ENCODE assay signal across 8 cellular contexts in the genomic region with DNA sequence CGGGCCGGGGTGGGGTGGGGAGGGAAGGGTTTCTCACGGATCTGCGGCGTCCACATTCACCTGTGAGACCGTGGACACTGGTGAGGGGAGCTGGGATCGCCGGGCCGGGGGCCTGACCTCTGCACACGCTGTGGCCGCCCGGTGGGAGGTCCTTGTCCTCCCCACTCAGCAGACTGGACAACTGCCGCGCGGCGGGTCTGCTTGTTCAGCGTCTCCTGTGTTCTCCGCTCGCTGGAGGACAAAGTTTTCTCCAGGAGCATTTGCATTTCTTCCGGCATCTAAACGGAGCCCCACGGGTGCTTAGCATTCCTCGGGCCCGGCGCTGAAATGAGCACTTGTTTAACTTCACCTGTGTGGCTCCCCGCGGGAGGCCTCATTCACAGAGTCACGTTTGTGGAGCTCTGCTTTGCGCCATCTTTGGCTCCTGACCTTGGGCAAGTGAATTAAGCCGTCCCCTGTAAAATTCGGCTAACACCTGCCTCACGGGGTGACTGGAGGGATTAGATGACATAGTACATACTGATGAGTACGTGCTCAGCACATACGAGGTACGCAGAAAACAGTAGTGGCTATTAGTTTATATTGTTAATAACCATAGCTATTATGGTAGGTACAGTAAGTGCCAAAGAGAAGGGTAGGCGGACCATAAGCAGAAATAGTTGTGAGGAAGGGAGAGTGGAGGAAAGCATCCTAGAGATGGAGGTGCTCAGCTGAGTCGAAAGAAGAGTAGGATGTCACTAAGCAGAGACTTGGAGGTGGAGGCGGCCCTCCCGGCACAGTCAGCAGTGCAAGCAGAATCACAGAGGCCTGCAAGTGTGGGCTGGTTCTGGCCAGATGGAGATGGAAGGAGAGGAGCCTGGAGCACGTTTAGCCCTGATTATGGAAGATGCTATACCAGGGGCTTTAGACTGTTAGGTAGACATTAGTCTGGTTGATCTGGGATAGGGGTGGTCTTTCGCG. TPM values are rescaled to one million over a fixed set of nuclear protein-coding genes. Genes with fewer than 3 reads are reported as not detected.
DNase-seq lines count a peak whose midpoint lies in the region; ATAC-seq and TF ChIP-seq lines count a peak whose summit lies in the region.

No MANE protein-coding gene starts in this region.

- peak; percentile 12 for ATAC-seq in HG03045 (IDR thresholded peaks at IDR 0.05; ENCODE audit: unreplicated experiment)
- peak; percentile 17 for ATAC-seq in activated CD8-positive, alpha-beta memory T cell treated with anti-CD3 and anti-CD28 coated beads, Interleukin-2, amount 10 ng/mL, durations not matched to agents 7 days and 5 days
- ATAC-seq in GM19467 (IDR thresholded peaks at IDR 0.05; ENCODE audit: unreplicated experiment), result no peak

- peaks cover 3% of the 10 kb centered on the region for H3K4me1 ChIP-seq in parathyroid adenoma

- no peaks in the 10 kb centered on the region for H3K27me3 ChIP-seq in parathyroid adenoma (ENCODE audit: control insufficient read depth, insufficient read depth, low read length)

- no peaks in the 10 kb centered on the region for H3K36me3 ChIP-seq in parathyroid adenoma (ENCODE audit: control insufficient read depth, insufficient read depth, low read length)

- H3K27ac ChIP-seq in parathyroid adenoma, result peak overlapping the region; percentile 80

- peak overlapping the region; percentile 86 for H3K4me3 ChIP-seq in parathyroid adenoma (ENCODE audit: low read depth, low read length)

- peak; percentile 31 for DNase-seq in ELF-1 (ENCODE audit: low read depth, low spot score)
- peak; percentile 52 for DNase-seq in activated CD8-positive, alpha-beta memory T cell treated with anti-CD3 and anti-CD28 coated beads, Interleukin-2, amount 10 ng/mL, durations not matched to agents 7 days and 5 days
- peak; percentile 47 for DNase-seq in glutamatergic neuron
- DNase-seq in NCI-H345 treated with DMSO at 0.1 percent for 48 hours (lab: John Stamatoyannopoulos, UW; ENCODE audit: unreplicated experiment), result no peak
- DNase-seq in SW480 (ENCODE audit: low spot score), result no peak

- peak overlapping the region; percentile 96 for H2AFZ ChIP-seq in parathyroid adenoma

- CTCF ChIA-PET in activated CD8-positive, alpha-beta memory T cell treated with anti-CD3 and anti-CD28 coated beads, Interleukin-2, amount 10 ng/mL, durations not matched to agents 7 days and 5 days (lab: Charles Lee), result interaction anchor here (0.7 to 3.1 kb wide), 6 partner anchors 13 to 330 kb away, joined by 3 to 12 read pairs (median 4); partner anchors contain the start of gene CDPF1

- H3K9me3 ChIP-seq in parathyroid adenoma (ENCODE audit: control insufficient read depth, low read length), result no peaks in the 10 kb centered on the region

- H3K4me2 ChIP-seq in parathyroid adenoma (ENCODE audit: low read length), result peak overlapping the region; percentile 93

- peak overlapping the region; percentile 91 for H3K9ac ChIP-seq in parathyroid adenoma

- no peaks in the 10 kb centered on the region for H3K27me3 Mint-ChIP-seq in activated CD8-positive, alpha-beta memory T cell treated with anti-CD3 and anti-CD28 coated beads, Interleukin-2, amount 10 ng/mL, durations not matched to agents 7 days and 5 days
- peaks cover 13% of the 10 kb centered on the region for H3K27me3 Mint-ChIP-seq in glutamatergic neuron (ENCODE audit: unreplicated experiment)

- H3K4me1 Mint-ChIP-seq in activated CD8-positive, alpha-beta memory T cell treated with anti-CD3 and anti-CD28 coated beads, Interleukin-2, amount 10 ng/mL, durations not matched to agents 7 days and 5 days, result peaks cover 26% of the 10 kb centered on the region
- peaks cover 17% of the 10 kb centered on the region for H3K4me1 Mint-ChIP-seq in glutamatergic neuron (ENCODE audit: low read depth, unreplicated experiment)

- peak overlapping the region; percentile 96 for H3K4me3 Mint-ChIP-seq in activated CD8-positive, alpha-beta memory T cell treated with anti-CD3 and anti-CD28 coated beads, Interleukin-2, amount 10 ng/mL, durations not matched to agents 7 days and 5 days
- peak overlapping the region; percentile 98 for H3K4me3 Mint-ChIP-seq in glutamatergic neuron (ENCODE audit: unreplicated experiment)

- H3K9me3 Mint-ChIP-seq in activated CD8-positive, alpha-beta memory T cell treated with anti-CD3 and anti-CD28 coated beads, Interleukin-2, amount 10 ng/mL, durations not matched to agents 7 days and 5 days (ENCODE audit: low read depth), result no peaks in the 10 kb centered on the region
- peaks cover 4% of the 10 kb centered on the region for H3K9me3 Mint-ChIP-seq in glutamatergic neuron (ENCODE audit: unreplicated experiment)

- H3K36me3 Mint-ChIP-seq in activated CD8-positive, alpha-beta memory T cell treated with anti-CD3 and anti-CD28 coated beads, Interleukin-2, amount 10 ng/mL, durations not matched to agents 7 days and 5 days, result peaks cover 36% of the 10 kb centered on the region
- no peaks in the 10 kb centered on the region for H3K36me3 Mint-ChIP-seq in glutamatergic neuron (ENCODE audit: unreplicated experiment)

- no peak for TF ChIP-seq CTCF in glutamatergic neuron (IDR thresholded peaks at IDR 0.05; ENCODE audit: partially characterized antibody, unreplicated experiment)
- TF ChIP-seq CTCF in parathyroid adenoma (IDR thresholded peaks at IDR 0.05), result no peak

- peak overlapping the region; percentile 87 for H3K27ac Mint-ChIP-seq in activated CD8-positive, alpha-beta memory T cell treated with anti-CD3 and anti-CD28 coated beads, Interleukin-2, amount 10 ng/mL, durations not matched to agents 7 days and 5 days
- peak overlapping the region; percentile 86 for H3K27ac Mint-ChIP-seq in glutamatergic neuron (ENCODE audit: unreplicated experiment)

- peaks cover 5% of the 10 kb centered on the region for H3K79me2 ChIP-seq in parathyroid adenoma

RNA-seq across cellular contexts. Expression of gene TRMU, which starts 0.9 kb away (rescaled TPM):
- 10 to 100 TPM; 86.7 to 89.1 TPM for total RNA-seq in activated CD8-positive, alpha-beta memory T cell treated with anti-CD3 and anti-CD28 coated beads, Interleukin-2, amount 10 ng/mL, durations not matched to agents 7 days and 5 days
- 60.8 TPM for total RNA-seq in glutamatergic neuron (ENCODE audit: unreplicated experiment)

RNA-seq across cellular contexts. Expression of gene GTSE1, which starts 39.7 kb away (rescaled TPM):
- 100 to 1,000 TPM in 1 of 2 experiments, 10 to 100 TPM in 1; 91.9 to 101 TPM for total RNA-seq in activated CD8-positive, alpha-beta memory T cell treated with anti-CD3 and anti-CD28 coated beads, Interleukin-2, amount 10 ng/mL, durations not matched to agents 7 days and 5 days
- total RNA-seq in glutamatergic neuron (ENCODE audit: unreplicated experiment), result 7.5 TPM

Comparison
In these comparisons a context has a peak if more than half of its experiments do, and no peak if none do; other contexts are left out.
1. DNase-seq: peak in ELF-1 (single experiment), activated CD8-positive, alpha-beta memory T cell treated with anti-CD3 and anti-CD28 coated beads, Interleukin-2, amount 10 ng/mL, durations not matched to agents 7 days and 5 days (single experiment) and glutamatergic neuron (single experiment); none in NCI-H345 treated with DMSO at 0.1 percent for 48 hours (single experiment) and SW480 (single experiment).
2. RNA of gene GTSE1, which starts 39.7 kb away (total RNA-seq): 91.9 to 101 TPM in activated CD8-positive, alpha-beta memory T cell treated with anti-CD3 and anti-CD28 coated beads, Interleukin-2, amount 10 ng/mL, durations not matched to agents 7 days and 5 days; 7.5 TPM in glutamatergic neuron (single experiment); every median in the first group is over 10 times any median in the second.